In the genomic region with DNA sequence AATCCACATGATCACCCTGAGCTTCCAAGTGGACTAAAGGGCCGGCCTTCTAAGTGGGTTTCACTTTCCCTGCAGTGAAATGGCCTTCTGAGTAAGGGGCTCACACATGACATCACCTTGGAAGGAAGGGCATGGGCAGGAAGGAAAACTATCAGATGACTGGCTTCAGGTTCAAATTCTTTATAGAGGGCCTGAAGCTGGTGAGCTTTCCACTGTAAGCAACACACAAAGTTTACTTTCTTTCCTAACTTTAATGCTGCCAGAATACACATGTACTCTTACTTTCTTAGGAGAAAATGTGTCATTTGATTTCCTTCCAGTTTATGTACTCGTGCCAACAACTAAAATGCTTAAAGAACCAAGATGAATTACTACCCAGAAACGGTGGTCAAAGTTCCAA, we compare ENCODE assay signal across 1 cellular context.
TF ChIP-seq lines count a peak whose summit lies in the region.

No MANE protein-coding gene starts in this region.

TF ChIP-seq in SK-N-SH treated with all-trans-retinoic acid at 6 μM for 48 hours, 23 proteins besides CTCF, POLR2A, EP300 and RAD21 (continued from another document):
- TF ChIP-seq, protein P1, sequence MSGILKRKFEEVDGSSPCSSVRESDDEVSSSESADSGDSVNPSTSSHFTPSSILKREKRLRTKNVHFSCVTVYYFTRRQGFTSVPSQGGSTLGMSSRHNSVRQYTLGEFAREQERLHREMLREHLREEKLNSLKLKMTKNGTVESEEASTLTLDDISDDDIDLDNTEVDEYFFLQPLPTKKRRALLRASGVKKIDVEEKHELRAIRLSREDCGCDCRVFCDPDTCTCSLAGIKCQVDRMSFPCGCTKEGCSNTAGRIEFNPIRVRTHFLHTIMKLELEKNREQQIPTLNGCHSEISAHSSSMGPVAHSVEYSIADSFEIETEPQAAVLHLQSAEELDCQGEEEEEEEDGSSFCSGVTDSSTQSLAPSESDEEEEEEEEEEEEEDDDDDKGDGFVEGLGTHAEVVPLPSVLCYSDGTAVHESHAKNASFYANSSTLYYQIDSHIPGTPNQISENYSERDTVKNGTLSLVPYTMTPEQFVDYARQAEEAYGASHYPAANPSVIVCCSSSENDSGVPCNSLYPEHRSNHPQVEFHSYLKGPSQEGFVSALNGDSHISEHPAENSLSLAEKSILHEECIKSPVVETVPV (CRISPR knock-in tag; IDR thresholded peaks at IDR 0.05) = no peak
- TF ChIP-seq ARNTL (CRISPR knock-in tag; IDR thresholded peaks at IDR 0.05; ENCODE audit: borderline replicate concordance, low read depth) = no peak
- no peak for TF ChIP-seq ZFP30 (CRISPR knock-in tag; IDR thresholded peaks at IDR 0.05)
